In the genomic region with DNA sequence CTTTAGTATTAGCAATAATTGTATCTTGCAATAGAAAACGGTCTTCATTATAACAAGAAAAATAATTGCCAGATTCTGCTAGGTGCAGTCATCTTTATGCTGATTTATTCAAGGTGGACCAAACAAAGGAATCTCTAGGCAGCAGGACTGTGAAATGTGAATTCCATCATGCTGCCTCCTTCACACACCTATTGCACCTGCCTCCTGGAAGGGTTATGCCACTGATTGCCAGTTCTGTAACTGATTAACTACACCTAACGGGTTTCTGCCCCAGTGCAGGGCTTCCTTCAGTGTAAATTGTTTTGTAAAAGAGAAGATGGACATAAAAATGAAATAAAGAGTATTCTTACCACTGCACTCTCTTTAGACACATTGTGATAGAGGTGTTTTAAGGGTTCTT, we compare ENCODE assay signal across 15 cellular contexts.
DNase-seq lines count a peak whose midpoint lies in the region; ATAC-seq and TF ChIP-seq lines count a peak whose summit lies in the region.
"Had no signal": no experiment of that assay in that cellular context is flagged by ENCODE, and none has a peak within 500 bp of the region (broad histone marks: within the 10 kb centered on the region; RNA-seq: fewer than 3 reads in every experiment).

No MANE protein-coding gene starts in this region.

- DNase-seq in DMS53 (lab: John Stamatoyannopoulos, UW) (peak; percentile 68), adipocyte (ENCODE audit: low read depth) (no peak), left lung (no peak), gastrocnemius medialis (no peak), OCI-M1 (lab: John Stamatoyannopoulos, UW) (no peak), hypothalamus (lab: John Stamatoyannopoulos, UW) (no peak), NCI-H2227 (lab: John Stamatoyannopoulos, UW; ENCODE audit: unreplicated experiment) (no peak)
- DNase-seq: activated gamma-delta T cell treated with Interleukin-2 at 50 U/mL for 16 hours; MV-4-11; NCI-H510A; stimulated activated CD8-positive, alpha-beta memory T cell treated with anti-CD3 and anti-CD28 coated beads, Interleukin-4, amount 100 ng/mL, for 48 hours had no signal

- intact Hi-C loops in left lung (cut with DNase I): loop anchor here in 1 of 2 donors (10.0 kb wide), 1 partner anchor 82 kb away; no protein-coding TSS in a partner anchor
- intact Hi-C loops in gastrocnemius medialis (cut with DNase I; ENCODE audit: low total_unique reads): loop anchor here (10.0 kb wide), 1 partner anchor 1162 kb away; the partner anchor contains the start of gene SOBP

- peak overlapping the region; percentile 1 to 55 for H3K27ac ChIP-seq in left lung
- peak overlapping the region; percentile 89 to 94 (median 92) for H3K27ac ChIP-seq in gastrocnemius medialis
- H3K27ac ChIP-seq: neural progenitor cell, RWPE1 had no signal

- H3K9me3 ChIP-seq in adipocyte (ENCODE audit: control insufficient read depth, low read length): no peaks in the 10 kb centered on the region
- no peaks in the 10 kb centered on the region for H3K9me3 ChIP-seq in left lung
- no peaks in the 10 kb centered on the region for H3K9me3 ChIP-seq in gastrocnemius medialis

- no peaks in the 10 kb centered on the region for H3K27me3 ChIP-seq in adipocyte (replicated peaks; ENCODE audit: control insufficient read depth, insufficient read depth, low read length)
- H3K27me3 ChIP-seq in left lung: no peaks in the 10 kb centered on the region
- no peaks in the 10 kb centered on the region for H3K27me3 ChIP-seq in gastrocnemius medialis
- H3K27me3 ChIP-seq: neural progenitor cell had no signal

- H3K4me1 ChIP-seq in adipocyte (ENCODE audit: control insufficient read depth, insufficient read depth, low read length) (peaks cover 79% of the 10 kb centered on the region), left lung (peaks cover 25 to 60% of the 10 kb centered on the region in 2 donors), gastrocnemius medialis (peaks cover 74 to 84% of the 10 kb centered on the region in 2 donors)

- H3K36me3 ChIP-seq in adipocyte (ENCODE audit: control insufficient read depth, insufficient read depth, low read length, severe bottlenecking) (no peaks in the 10 kb centered on the region), left lung (no peaks in the 10 kb centered on the region), gastrocnemius medialis (no peaks in the 10 kb centered on the region)
- H3K36me3 ChIP-seq: neural progenitor cell had no signal

- H3K4me3 ChIP-seq in adipocyte (ENCODE audit: low read length) (peak overlapping the region; percentile 72), left lung (no peak overlapping the region), gastrocnemius medialis (peak overlapping the region; percentile 50 to 67 (median 62))
- H3K4me3 ChIP-seq: neural progenitor cell had no signal

- in situ Hi-C loops in gastrocnemius medialis (cut with MboI; ENCODE audit: low sequenced_read_pairs in 4 of 4): loop anchor here in 3 of 4 donors (5.0 to 25.0 kb wide), 3 partner anchors 95 to 430 kb away; partner anchors contain the start of genes FOXO3 (in 3 of the 3), CEP57L1 (in 1 of the 3) and SESN1 (in 1 of the 3)

- ATAC-seq in left lung (peak; percentile 53), gastrocnemius medialis (no peak), GM21619 (IDR thresholded peaks at IDR 0.05; ENCODE audit: unreplicated experiment) (no peak)
- ATAC-seq: HCT116 had no signal

- TF ChIP-seq POLR2A in gastrocnemius medialis (IDR thresholded peaks at IDR 0.05): no peak

- TF ChIP-seq CTCF in left lung (IDR thresholded peaks at IDR 0.05): no peak
- no peak for TF ChIP-seq CTCF in gastrocnemius medialis (IDR thresholded peaks at IDR 0.05 in 4 of 5, conservative IDR thresholded peaks at IDR 0.05 in 1 of 5)

- H3K9ac ChIP-seq in adipocyte (ENCODE audit: low read length): peak overlapping the region; percentile 72
- H3K9ac ChIP-seq: neural progenitor cell had no signal

Comparison
In these comparisons a context has a peak if more than half of its experiments do, and no peak if none do; other contexts are left out.
1. H3K4me3 ChIP-seq: peak in adipocyte (single experiment) and gastrocnemius medialis (4 of 4); none in left lung (0 of 2).